Comparison of ENCODE assay signal across 1 cellular context in genomic region chr10:74033724-74034123, GRCh38.
TF ChIP-seq lines count a peak whose summit lies in the region.

No MANE protein-coding gene starts in this region.

TF ChIP-seq in GM23338, 12 proteins besides CTCF, POLR2A, EP300 and RAD21 (continued from another document):
- TF ChIP-seq REST (IDR thresholded peaks at IDR 0.05; ENCODE audit: unreplicated experiment) (no peak), CREB1 (CRISPR knock-in tag; IDR thresholded peaks at IDR 0.05; ENCODE audit: low read depth) (no peak), ZNF114 (CRISPR knock-in tag; IDR thresholded peaks at IDR 0.05) (no peak), JUNB (IDR thresholded peaks at IDR 0.05; ENCODE audit: unreplicated experiment) (no peak), POLR2AphosphoS5 (IDR thresholded peaks at IDR 0.05; ENCODE audit: low read depth) (no peak), EZH2 (IDR thresholded peaks at IDR 0.05; ENCODE audit: low read depth, unreplicated experiment) (no peak), ETS1 (IDR thresholded peaks at IDR 0.05) (no peak)
TF ChIP-seq in GM23338: peak in this region for 0.
